ENCODE assay signal across 17 cellular contexts in the genomic region with DNA sequence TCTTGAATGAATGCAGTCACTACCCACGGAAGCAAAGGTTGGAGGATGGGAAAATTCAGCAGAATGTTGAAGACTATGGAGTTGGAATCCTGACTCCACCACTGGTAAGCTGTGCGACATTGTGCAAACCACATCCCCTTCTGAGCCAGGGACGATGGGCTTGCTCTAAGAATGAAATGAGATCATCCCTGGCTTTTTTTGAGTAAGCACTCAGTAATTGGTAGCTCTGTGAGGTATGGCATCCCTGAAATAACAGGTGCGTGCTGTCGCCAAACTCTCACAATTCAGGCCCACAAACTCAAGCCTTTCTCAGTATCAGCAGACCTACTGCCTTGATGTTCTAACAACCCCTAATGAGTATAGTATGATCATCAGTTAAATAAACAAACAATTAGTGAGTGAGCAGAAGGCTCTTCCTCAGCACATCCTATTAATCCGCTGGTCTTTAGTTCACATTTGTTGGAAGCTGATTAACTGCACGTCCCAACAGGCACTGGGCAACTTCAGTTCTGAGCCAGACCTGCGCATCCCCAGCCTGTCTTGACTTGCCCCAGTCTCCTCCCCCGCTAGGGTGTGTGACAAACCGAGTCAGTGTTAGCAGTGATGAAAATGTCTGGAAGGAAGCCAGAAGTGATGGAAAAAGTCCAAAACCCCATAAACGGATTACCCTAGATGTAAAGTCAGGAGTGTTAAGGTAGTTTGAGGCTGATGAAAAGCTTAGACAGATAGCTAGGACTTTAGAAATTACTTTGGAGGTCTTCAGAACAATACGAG.
DNase-seq lines count a peak whose midpoint lies in the region; ATAC-seq and TF ChIP-seq lines count a peak whose summit lies in the region.
"Had no signal": no experiment of that assay in that cellular context is flagged by ENCODE, and none has a peak within 500 bp of the region (broad histone marks: within the 10 kb centered on the region; RNA-seq: fewer than 3 reads in every experiment).

No MANE protein-coding gene starts in this region.

- H3K4me3 Mint-ChIP-seq in WTC11 = no peak overlapping the region
- H3K4me3 Mint-ChIP-seq: activated T-cell treated with anti-CD3 and anti-CD28 coated beads, Interleukin-2, amount 50 U/mL, for 24 hours; HFFc6 had no signal

- no peak overlapping the region for H3K27ac Mint-ChIP-seq in WTC11
- H3K27ac Mint-ChIP-seq: activated T-cell treated with anti-CD3 and anti-CD28 coated beads, Interleukin-2, amount 50 U/mL, for 24 hours; HFFc6 had no signal

- no peaks in the 10 kb centered on the region for H3K36me3 Mint-ChIP-seq in WTC11

- no peaks in the 10 kb centered on the region for H3K9me3 ChIP-seq in RWPE2 (ENCODE audit: severe bottlenecking)
- H3K9me3 ChIP-seq: heart left ventricle, left ventricle myocardium inferior, MG63, testis had no signal

- CTCF ChIA-PET in WTC11 (lab: Charles Lee) (interaction anchor here (1.2 to 3.6 kb wide), 4 partner anchors 31 to 235 kb away, joined by 3 to 15 read pairs (median 6); a partner anchor contains a TSS), HEK293T (lab: Yijun Ruan, JAX) (interaction anchor here (0.8 kb wide), 1 partner anchor 62 kb away, joined by 4 read pairs; no protein-coding TSS in a partner anchor)

- H3K27me3 ChIP-seq in RWPE2 (ENCODE audit: insufficient read depth, poor library complexity, severe bottlenecking) = no peaks in the 10 kb centered on the region
- H3K27me3 ChIP-seq: testis had no signal

- no peaks in the 10 kb centered on the region for H3K36me3 ChIP-seq in RWPE2 (ENCODE audit: low read depth)
- H3K36me3 ChIP-seq: heart left ventricle, left ventricle myocardium inferior, MG63 had no signal

- DNase-seq in EH (ENCODE audit: low read depth) = peak; percentile 1
- peak; percentile 94 for DNase-seq in NCI-H1694 treated with DMSO at 0.1 percent for 48 hours (lab: John Stamatoyannopoulos, UW)
- DNase-seq in RWPE2 (ENCODE audit: low spot score) = peak; percentile 88
- DNase-seq in glomerular visceral epithelial cell (ENCODE audit: extremely low spot score) = peak; percentile 3
- no peak for DNase-seq in GM20000 (ENCODE audit: low spot score)
- no peak for DNase-seq in WTC11 (ENCODE audit: low spot score)
- DNase-seq in stimulated activated CD4-positive, alpha-beta T cell treated with anti-CD3 and anti-CD28 coated beads, Interleukin-12 subunit alpha, Interleukin-12 subunit beta, amount 100 ng/mL, for 4 hours = no peak
- no peak for DNase-seq in HEK293T (ENCODE audit: extremely low spot score)
- DNase-seq: activated CD4-positive, alpha-beta T cell treated with anti-CD3 and anti-CD28 coated beads, Interleukin-2, amount 50 U/mL, for 1 hour; activated T-cell treated with anti-CD3 and anti-CD28 coated beads, Interleukin-2, amount 50 U/mL, for 24 hours; heart left ventricle; HFFc6; left ventricle myocardium inferior; MG63; Right ventricle myocardium superior; T1000; testis had no signal

- TF ChIP-seq CTCF in RWPE2 (IDR thresholded peaks at IDR 0.05; ENCODE audit: poor library complexity, severe bottlenecking) (no peak), GM20000 (IDR thresholded peaks at IDR 0.05; ENCODE audit: extremely low read depth, missing control alignments) (no peak), WTC11 (IDR thresholded peaks at IDR 0.05) (no peak)

- peaks cover 27% of the 10 kb centered on the region for H3K4me1 Mint-ChIP-seq in WTC11

- ATAC-seq in RWPE2 (ENCODE audit: low read depth) (peak; percentile 98), WTC11 (no peak)

- H3K4me1 ChIP-seq in RWPE2 (ENCODE audit: insufficient read depth, poor library complexity, severe bottlenecking) = no peaks in the 10 kb centered on the region
- H3K4me1 ChIP-seq: testis had no signal

- H3K27me3 Mint-ChIP-seq in WTC11 (ENCODE audit: low read depth) = peaks cover under 1% of the 10 kb centered on the region; the same call in 1 of the 2 replicates

- H3K4me3 ChIP-seq in RWPE2 (ENCODE audit: severe bottlenecking) = no peak overlapping the region
- H3K4me3 ChIP-seq: heart left ventricle, left ventricle myocardium inferior, MG63, testis had no signal

- H3K27ac ChIP-seq in RWPE2 (ENCODE audit: poor library complexity, severe bottlenecking) = no peak overlapping the region
- H3K27ac ChIP-seq: heart left ventricle, left ventricle myocardium inferior, testis had no signal

- no peaks in the 10 kb centered on the region for H3K9me3 Mint-ChIP-seq in WTC11
- H3K9me3 Mint-ChIP-seq: activated T-cell treated with anti-CD3 and anti-CD28 coated beads, Interleukin-2, amount 50 U/mL, for 24 hours; HFFc6 had no signal

- POLR2A ChIA-PET in WTC11 (lab: Charles Lee) = no interaction called here
- POLR2A ChIA-PET in HEK293T (lab: Yijun Ruan, JAX) = no interaction called here

TF ChIP-seq in WTC11, 78 proteins besides CTCF, POLR2A, EP300 and RAD21 (continues in another document):
- TF ChIP-seq, protein P1, sequence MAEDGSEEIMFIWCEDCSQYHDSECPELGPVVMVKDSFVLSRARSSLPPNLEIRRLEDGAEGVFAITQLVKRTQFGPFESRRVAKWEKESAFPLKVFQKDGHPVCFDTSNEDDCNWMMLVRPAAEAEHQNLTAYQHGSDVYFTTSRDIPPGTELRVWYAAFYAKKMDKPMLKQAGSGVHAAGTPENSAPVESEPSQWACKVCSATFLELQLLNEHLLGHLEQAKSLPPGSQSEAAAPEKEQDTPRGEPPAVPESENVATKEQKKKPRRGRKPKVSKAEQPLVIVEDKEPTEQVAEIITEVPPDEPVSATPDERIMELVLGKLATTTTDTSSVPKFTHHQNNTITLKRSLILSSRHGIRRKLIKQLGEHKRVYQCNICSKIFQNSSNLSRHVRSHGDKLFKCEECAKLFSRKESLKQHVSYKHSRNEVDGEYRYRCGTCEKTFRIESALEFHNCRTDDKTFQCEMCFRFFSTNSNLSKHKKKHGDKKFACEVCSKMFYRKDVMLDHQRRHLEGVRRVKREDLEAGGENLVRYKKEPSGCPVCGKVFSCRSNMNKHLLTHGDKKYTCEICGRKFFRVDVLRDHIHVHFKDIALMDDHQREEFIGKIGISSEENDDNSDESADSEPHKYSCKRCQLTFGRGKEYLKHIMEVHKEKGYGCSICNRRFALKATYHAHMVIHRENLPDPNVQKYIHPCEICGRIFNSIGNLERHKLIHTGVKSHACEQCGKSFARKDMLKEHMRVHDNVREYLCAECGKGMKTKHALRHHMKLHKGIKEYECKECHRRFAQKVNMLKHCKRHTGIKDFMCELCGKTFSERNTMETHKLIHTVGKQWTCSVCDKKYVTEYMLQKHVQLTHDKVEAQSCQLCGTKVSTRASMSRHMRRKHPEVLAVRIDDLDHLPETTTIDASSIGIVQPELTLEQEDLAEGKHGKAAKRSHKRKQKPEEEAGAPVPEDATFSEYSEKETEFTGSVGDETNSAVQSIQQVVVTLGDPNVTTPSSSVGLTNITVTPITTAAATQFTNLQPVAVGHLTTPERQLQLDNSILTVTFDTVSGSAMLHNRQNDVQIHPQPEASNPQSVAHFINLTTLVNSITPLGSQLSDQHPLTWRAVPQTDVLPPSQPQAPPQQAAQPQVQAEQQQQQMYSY (CRISPR knock-in tag; IDR thresholded peaks at IDR 0.05) = no peak
- TF ChIP-seq ESRRA (CRISPR knock-in tag; IDR thresholded peaks at IDR 0.05; ENCODE audit: borderline replicate concordance) = no peak
- TF ChIP-seq, protein P2, sequence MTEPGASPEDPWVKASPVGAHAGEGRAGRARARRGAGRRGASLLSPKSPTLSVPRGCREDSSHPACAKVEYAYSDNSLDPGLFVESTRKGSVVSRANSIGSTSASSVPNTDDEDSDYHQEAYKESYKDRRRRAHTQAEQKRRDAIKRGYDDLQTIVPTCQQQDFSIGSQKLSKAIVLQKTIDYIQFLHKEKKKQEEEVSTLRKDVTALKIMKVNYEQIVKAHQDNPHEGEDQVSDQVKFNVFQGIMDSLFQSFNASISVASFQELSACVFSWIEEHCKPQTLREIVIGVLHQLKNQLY (CRISPR knock-in tag; IDR thresholded peaks at IDR 0.05) = no peak

TF ChIP-seq in HEK293T, 16 proteins besides CTCF, POLR2A, EP300 and RAD21:
- TF ChIP-seq L3MBTL2 (conservative IDR thresholded peaks at IDR 0.05) (no peak), SUZ12 (IDR thresholded peaks at IDR 0.05) (no peak), BHLHE40 (IDR thresholded peaks at IDR 0.05; ENCODE audit: borderline replicate concordance) (no peak), FOXA1 (IDR thresholded peaks at IDR 0.05) (no peak), ZNF384 (IDR thresholded peaks at IDR 0.05) (no peak), NFRKB (IDR thresholded peaks at IDR 0.05) (no peak)

Comparison
In these comparisons a context has a peak if more than half of its experiments do, and no peak if none do; other contexts are left out.
1. DNase-seq: peak in EH (single experiment), NCI-H1694 treated with DMSO at 0.1 percent for 48 hours (single experiment), RWPE2 (single experiment) and glomerular visceral epithelial cell (single experiment); none in GM20000 (single experiment), WTC11 (single experiment), stimulated activated CD4-positive, alpha-beta T cell treated with anti-CD3 and anti-CD28 coated beads, Interleukin-12 subunit alpha, Interleukin-12 subunit beta, amount 100 ng/mL, for 4 hours (single experiment) and HEK293T (single experiment).